ENCODE assay signal across 8 cellular contexts in genomic region chr11:44760917-44761545, GRCh38. TPM values are rescaled to one million over a fixed set of nuclear protein-coding genes. Genes with fewer than 3 reads are reported as not detected.
DNase-seq lines count a peak whose midpoint lies in the region; ATAC-seq and TF ChIP-seq lines count a peak whose summit lies in the region.
"Had no signal": no experiment of that assay in that cellular context is flagged by ENCODE, and none has a peak within 500 bp of the region (broad histone marks: within the 10 kb centered on the region; RNA-seq: fewer than 3 reads in every experiment).

No MANE protein-coding gene starts in this region.

- POLR2A ChIA-PET in CD8-positive, alpha-beta memory T cell (lab: Charles Lee): no interaction called here

- peaks cover 10% of the 10 kb centered on the region for H3K9me3 ChIP-seq in Karpas-422 (ENCODE audit: low read length)
- peaks cover 0 to 8% (median 0%) of the 10 kb centered on the region in 4 donors for H3K9me3 ChIP-seq in tibial nerve
- H3K9me3 ChIP-seq in CD8-positive, alpha-beta memory T cell (ENCODE audit: low read length): no peaks in the 10 kb centered on the region

- H3K36me3 ChIP-seq in Karpas-422 (ENCODE audit: insufficient read depth, low read length) (no peaks in the 10 kb centered on the region), tibial nerve (no peaks in the 10 kb centered on the region)
- H3K36me3 ChIP-seq in CD8-positive, alpha-beta memory T cell (ENCODE audit: insufficient read depth, low read length): no peaks in the 10 kb centered on the region

- H3K4me3 ChIP-seq in Karpas-422 (ENCODE audit: low read length): no peak overlapping the region
- no peak overlapping the region for H3K4me3 ChIP-seq in tibial nerve
- no peak overlapping the region for H3K4me3 ChIP-seq in CD8-positive, alpha-beta memory T cell (ENCODE audit: low read length)

- H3K27ac ChIP-seq in Karpas-422 (ENCODE audit: low read length) (no peak overlapping the region), tibial nerve (peak overlapping the region in 3 of 4 donors; percentile 22 to 70 (median 62))
- H3K27ac ChIP-seq in CD8-positive, alpha-beta memory T cell (ENCODE audit: low read depth, low read length): no peak overlapping the region

- WGBS in tibial nerve, 2 donors: 19 to 38% methylated on average over 10 of the region's 10 CpGs

- peaks cover 3 to 26% (median 21%) of the 10 kb centered on the region in 5 experiments for H3K9me3 Mint-ChIP-seq in brain
- H3K9me3 Mint-ChIP-seq in stimulated activated naive B cell treated with anti-CD40 and anti-IgM and Interleukin-4, amounts not matched to agents 10 μg/mL and 1 μg/mL and 100 μg/mL, for 72 hours: peaks cover 10 to 11% of the 10 kb centered on the region in 2 donors
- peaks cover 5 to 17% (median 11%) of the 10 kb centered on the region in 5 donors for H3K9me3 Mint-ChIP-seq in CD8-positive, alpha-beta memory T cell

- peaks cover 81% of the 10 kb centered on the region for H3K4me1 Mint-ChIP-seq in brain
- H3K4me1 Mint-ChIP-seq in stimulated activated naive B cell treated with anti-CD40 and anti-IgM and Interleukin-4, amounts not matched to agents 10 μg/mL and 1 μg/mL and 100 μg/mL, for 72 hours: peaks cover 0 to 5% of the 10 kb centered on the region in 2 donors
- peaks cover 8 to 16% (median 11%) of the 10 kb centered on the region in 3 donors for H3K4me1 Mint-ChIP-seq in CD8-positive, alpha-beta memory T cell

- H2AFZ ChIP-seq in Karpas-422 (ENCODE audit: low read length): no peak overlapping the region

- ATAC-seq in stimulated activated naive B cell treated with anti-CD40 and anti-IgM and Interleukin-4, amounts not matched to agents 10 μg/mL and 1 μg/mL and 100 μg/mL, for 72 hours (replicated peaks): no peak
- no peak for ATAC-seq in GM21447 (IDR thresholded peaks at IDR 0.05; ENCODE audit: unreplicated experiment)

- H3K79me2 ChIP-seq in Karpas-422 (ENCODE audit: low read length): no peaks in the 10 kb centered on the region

- peaks cover 46% of the 10 kb centered on the region for H3K36me3 Mint-ChIP-seq in brain
- H3K36me3 Mint-ChIP-seq in stimulated activated naive B cell treated with anti-CD40 and anti-IgM and Interleukin-4, amounts not matched to agents 10 μg/mL and 1 μg/mL and 100 μg/mL, for 72 hours: peaks cover 3% of the 10 kb centered on the region in 2 donors
- H3K36me3 Mint-ChIP-seq in CD8-positive, alpha-beta memory T cell: peaks cover 8 to 32% (median 17%) of the 10 kb centered on the region in 3 donors

- H3K4me1 ChIP-seq in Karpas-422 (ENCODE audit: low read length) (no peaks in the 10 kb centered on the region), tibial nerve (peaks cover 0 to 23% (median 8%) of the 10 kb centered on the region in 4 donors)
- H3K4me1 ChIP-seq in CD8-positive, alpha-beta memory T cell (ENCODE audit: insufficient read depth, low read length): no peaks in the 10 kb centered on the region

- peak overlapping the region; percentile 55 to 77 (median 64) for H3K4me3 Mint-ChIP-seq in brain
- H3K4me3 Mint-ChIP-seq in stimulated activated naive B cell treated with anti-CD40 and anti-IgM and Interleukin-4, amounts not matched to agents 10 μg/mL and 1 μg/mL and 100 μg/mL, for 72 hours: no peak overlapping the region
- H3K4me3 Mint-ChIP-seq in CD8-positive, alpha-beta memory T cell: no peak overlapping the region

- no peak for TF ChIP-seq POLR2A in tibial nerve (IDR thresholded peaks at IDR 0.05)

- CTCF ChIA-PET in CD8-positive, alpha-beta memory T cell (lab: Charles Lee): no interaction called here

- TF ChIP-seq EP300 in tibial nerve (IDR thresholded peaks at IDR 0.05): peak in 1 of 2 donors; percentile 30

- peak overlapping the region; percentile 85 to 99 (median 91) for H3K27ac Mint-ChIP-seq in brain
- no peak overlapping the region for H3K27ac Mint-ChIP-seq in stimulated activated naive B cell treated with anti-CD40 and anti-IgM and Interleukin-4, amounts not matched to agents 10 μg/mL and 1 μg/mL and 100 μg/mL, for 72 hours
- H3K27ac Mint-ChIP-seq in CD8-positive, alpha-beta memory T cell: peak overlapping the region in 1 of 8 donors; percentile 55

- H3K27me3 ChIP-seq in Karpas-422 (ENCODE audit: low read length): 0 out of 2 replicates have a peak, but pooled peaks cover 6% of the 10 kb centered on the region
- H3K27me3 ChIP-seq in tibial nerve: no peaks in the 10 kb centered on the region
- no peaks in the 10 kb centered on the region for H3K27me3 ChIP-seq in CD8-positive, alpha-beta memory T cell (ENCODE audit: insufficient read depth, low read length, poor library complexity, severe bottlenecking)

- TF ChIP-seq CTCF in brain (conservative IDR thresholded peaks at IDR 0.05) (peak in 1 of 2 experiments; percentile 29), tibial nerve (IDR thresholded peaks at IDR 0.05) (no peak)

- H4K20me1 ChIP-seq in Karpas-422 (ENCODE audit: insufficient read depth, low read depth, low read length): no peaks in the 10 kb centered on the region

- no peak overlapping the region for H3K4me2 ChIP-seq in Karpas-422 (ENCODE audit: low read depth, low read length, poor library complexity, severe bottlenecking)

- DNase-seq in Karpas-422: peak; percentile 53
- DNase-seq in kidney glomerular epithelial cell (lab: John Stamatoyannopoulos, UW): peak; percentile 66
- DNase-seq in tibial nerve (ENCODE audit: low spot score in 2 of 2): peak in 1 of 2 donors; percentile 56
- no peak for DNase-seq in stimulated activated naive B cell treated with anti-CD40 and anti-IgM and Interleukin-4, amounts not matched to agents 10 μg/mL and 1 μg/mL and 100 μg/mL, for 72 hours
- DNase-seq in CD8-positive, alpha-beta memory T cell: no peak
- DNase-seq: cerebellar nuclear complex had no signal

- H3K27me3 Mint-ChIP-seq in brain: peaks cover 4% of the 10 kb centered on the region
- peaks cover 17 to 25% of the 10 kb centered on the region in 2 donors for H3K27me3 Mint-ChIP-seq in stimulated activated naive B cell treated with anti-CD40 and anti-IgM and Interleukin-4, amounts not matched to agents 10 μg/mL and 1 μg/mL and 100 μg/mL, for 72 hours
- peaks cover 0 to 4% of the 10 kb centered on the region in 2 donors for H3K27me3 Mint-ChIP-seq in CD8-positive, alpha-beta memory T cell

- H3K9ac ChIP-seq in Karpas-422 (ENCODE audit: low read length): no peak overlapping the region

- H3K9me2 ChIP-seq in Karpas-422 (replicated peaks; ENCODE audit: insufficient read depth, low read length): no peaks in the 10 kb centered on the region

RNA-seq across cellular contexts. Expression of gene TSPAN18, which starts 34.3 kb away (rescaled TPM):
- 0.90 and 1.8 TPM in 2 replicates for total RNA-seq in Karpas-422 (2014; rRNA removed; shearing (Covaris generic); ENCODE audit: low replicate concordance)
- polyA plus RNA-seq in brain (ENCODE audit: insufficient read depth, low read depth, low replicate concordance): 3.3 TPM
- total RNA-seq in tibial nerve: 10 to 100 TPM in 1 of 4 donors, 1 to 10 TPM in 3; 6.7 to 13.1 (median 7.9) TPM
- 1 to 10 TPM in 1 of 2 experiments, under 1 TPM in 1; 0.60 to 1.2 TPM for total RNA-seq in CD8-positive, alpha-beta memory T cell
- polyA plus RNA-seq in CD8-positive, alpha-beta memory T cell: 15.1 TPM

Comparison
In these comparisons a context has a peak if more than half of its experiments do, and no peak if none do; other contexts are left out.
1. DNase-seq: peak in Karpas-422 (single experiment) and kidney glomerular epithelial cell (single experiment); none in stimulated activated naive B cell treated with anti-CD40 and anti-IgM and Interleukin-4, amounts not matched to agents 10 μg/mL and 1 μg/mL and 100 μg/mL, for 72 hours (single experiment) and CD8-positive, alpha-beta memory T cell (0 of 5).
2. H3K27ac ChIP-seq: peak in tibial nerve (3 of 4); none in Karpas-422 (single experiment) and CD8-positive, alpha-beta memory T cell (single experiment).
3. H3K4me3 Mint-ChIP-seq: peak in brain (5 of 5); none in stimulated activated naive B cell treated with anti-CD40 and anti-IgM and Interleukin-4, amounts not matched to agents 10 μg/mL and 1 μg/mL and 100 μg/mL, for 72 hours (0 of 2) and CD8-positive, alpha-beta memory T cell (0 of 7).